In the genomic region with DNA sequence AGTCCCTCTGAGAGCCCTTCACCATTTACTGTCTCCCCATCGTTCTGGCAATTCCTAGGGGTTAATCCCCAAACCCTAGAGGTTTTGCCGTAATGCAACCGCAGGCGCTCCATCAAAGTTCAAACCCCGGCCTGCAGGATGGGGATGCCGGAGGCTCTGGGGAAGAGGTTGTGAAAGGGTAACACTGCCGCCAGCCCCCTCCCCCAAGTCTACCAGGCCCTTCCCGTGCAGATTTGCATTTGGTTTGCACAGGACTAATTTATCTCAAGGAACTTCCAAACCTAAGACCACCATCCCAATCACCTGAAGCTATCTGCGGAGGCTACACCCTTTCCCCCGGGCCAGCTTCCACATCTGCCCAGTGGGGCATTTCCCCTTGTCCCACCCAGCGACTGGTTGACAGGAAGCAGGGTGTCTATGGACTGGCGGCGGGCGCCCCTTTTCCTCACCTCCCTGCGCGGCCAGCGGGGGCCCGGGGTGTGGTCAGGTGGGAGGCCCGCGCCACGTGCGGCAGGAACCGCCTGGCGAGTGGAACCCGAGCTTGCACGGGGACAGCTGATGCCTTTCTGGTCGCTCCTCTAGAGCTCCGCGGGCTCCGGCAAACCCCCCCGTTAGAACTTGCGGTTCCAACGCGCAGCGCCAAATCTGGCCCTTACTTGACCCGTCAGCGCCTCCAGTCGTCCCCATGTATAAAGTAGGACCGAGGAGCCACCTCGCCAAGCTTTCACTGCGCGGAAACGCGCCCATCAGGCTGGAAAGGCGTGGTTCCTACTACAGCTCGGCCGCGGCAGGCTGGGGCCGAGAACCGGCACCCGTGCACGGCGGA, we compare ENCODE assay signal across 8 cellular contexts. TPM values are rescaled to one million over a fixed set of nuclear protein-coding genes. Genes with fewer than 3 reads are reported as not detected.
DNase-seq lines count a peak whose midpoint lies in the region; ATAC-seq and TF ChIP-seq lines count a peak whose summit lies in the region.

No MANE protein-coding gene starts in this region.

- no peaks in the 10 kb centered on the region for H3K79me2 ChIP-seq in GM23248 (ENCODE audit: insufficient read depth)

- H3K4me1 ChIP-seq in A673 (ENCODE audit: insufficient read depth, low read length, poor library complexity, severe bottlenecking) (peaks cover 10% of the 10 kb centered on the region), GM23248 (ENCODE audit: insufficient read depth) (peaks cover 9% of the 10 kb centered on the region; the same call in 1 of the 2 replicates)

- DNase-seq in A673 (ENCODE audit: low spot score) (peak; percentile 32), GM23248 (peak; percentile 68), iris pigment epithelial cell (ENCODE audit: low read depth) (peak; percentile 43), substantia nigra (lab: John Stamatoyannopoulos, UW) (no peak), AML-193 (lab: John Stamatoyannopoulos, UW) (no peak), epidermal melanocyte (ENCODE audit: insufficient read length, low spot score) (no peak)
- DNase-seq in activated naive CD8-positive, alpha-beta T cell treated with anti-CD3 and anti-CD28 coated beads for 36 hours, result peak; percentile 21

- CTCF ChIA-PET in A673 (lab: Charles Lee), result interaction anchor here (1.2 kb wide), 1 partner anchor 28 kb away, joined by 3 read pairs; no protein-coding TSS in a partner anchor

- H3K4me3 ChIP-seq in A673 (ENCODE audit: low read depth, low read length, poor library complexity, severe bottlenecking) (peak overlapping the region; percentile 28), GM23248 (peak overlapping the region; percentile 61)

- H3K4me3 Mint-ChIP-seq in activated naive CD8-positive, alpha-beta T cell treated with anti-CD3 and anti-CD28 coated beads for 36 hours, result peak overlapping the region; percentile 37

- peaks cover 45% of the 10 kb centered on the region for H3K27me3 Mint-ChIP-seq in activated naive CD8-positive, alpha-beta T cell treated with anti-CD3 and anti-CD28 coated beads for 36 hours

- peaks cover 5% of the 10 kb centered on the region for H3K36me3 Mint-ChIP-seq in activated naive CD8-positive, alpha-beta T cell treated with anti-CD3 and anti-CD28 coated beads for 36 hours

- H3F3A ChIP-seq in GM23248 (ENCODE audit: insufficient read depth), result peaks cover 4% of the 10 kb centered on the region; the same call in 1 of the 2 replicates

- intact Hi-C loops in A673 (cut with micrococcal nuclease; ENCODE audit: unreplicated experiment), result no loop called here

- H3K36me3 ChIP-seq in A673 (ENCODE audit: insufficient read depth, low read length, poor library complexity, severe bottlenecking), result no peaks in the 10 kb centered on the region
- peaks cover 14% of the 10 kb centered on the region; the same call in 1 of the 2 replicates for H3K36me3 ChIP-seq in GM23248 (ENCODE audit: low read depth)

- peak overlapping the region; percentile 80 for H3K4me2 ChIP-seq in GM23248 (ENCODE audit: unreplicated experiment)

- peak overlapping the region; percentile 72 for H2AFZ ChIP-seq in GM23248

- POLR2A ChIA-PET in A673 (lab: Charles Lee; ENCODE audit: low non-redundant PET), result no interaction called here

- H3K27ac ChIP-seq in A673 (ENCODE audit: low read depth, low read length, poor library complexity, severe bottlenecking) (no peak overlapping the region), GM23248 (no peak overlapping the region), substantia nigra (ENCODE audit: low read depth, low read length, poor library complexity, severe bottlenecking) (no peak overlapping the region)

- in situ Hi-C loops in GM23248 (cut with MboI), result no loop called here

- H3K27me3 ChIP-seq in A673 (replicated peaks; ENCODE audit: insufficient read depth, low read depth, low read length, poor library complexity) (no peaks in the 10 kb centered on the region), GM23248 (replicated peaks; ENCODE audit: insufficient read depth) (no peaks in the 10 kb centered on the region)

- 9 to 10% methylated on average over 49 to 53 of the region's 53 CpGs for WGBS in GM23248 (ENCODE audit: low coverage in 1 of 2, low lambda C conversion rate in 2 of 2, missing lambda C conversion rate in 2 of 2), 2 experiments

- H3K27ac Mint-ChIP-seq in activated naive CD8-positive, alpha-beta T cell treated with anti-CD3 and anti-CD28 coated beads for 36 hours, result no peak overlapping the region

- no peaks in the 10 kb centered on the region for H4K20me1 ChIP-seq in GM23248 (ENCODE audit: insufficient read depth)

- H3K9me3 ChIP-seq in A673 (ENCODE audit: low read depth, low read length, poor library complexity, severe bottlenecking) (no peaks in the 10 kb centered on the region), GM23248 (ENCODE audit: low read depth) (no peaks in the 10 kb centered on the region)

- no TSS peak for BruUV-seq in A673 (replicated peaks; lab: Mats Ljungman, UMichigan)

- ATAC-seq in HG02840 (IDR thresholded peaks at IDR 0.05; ENCODE audit: low FRiP score, unreplicated experiment), result no peak

- no peak for TF ChIP-seq CTCF in A673 (conservative IDR thresholded peaks at IDR 0.05; ENCODE audit: low read depth, low read length)

- peaks cover 8% of the 10 kb centered on the region for H3K4me1 Mint-ChIP-seq in activated naive CD8-positive, alpha-beta T cell treated with anti-CD3 and anti-CD28 coated beads for 36 hours

- H3K9me2 ChIP-seq in GM23248 (ENCODE audit: insufficient read depth), result no peaks in the 10 kb centered on the region

- 0 out of 2 replicates have a peak overlapping the region, but pooled peaks have one; percentile 6 for H3K9ac ChIP-seq in GM23248

- no peaks in the 10 kb centered on the region for H3K9me3 Mint-ChIP-seq in activated naive CD8-positive, alpha-beta T cell treated with anti-CD3 and anti-CD28 coated beads for 36 hours

RNA-seq across cellular contexts. Expression of gene SLC4A11, which starts 9.4 kb away (rescaled TPM):
- total RNA-seq in A673 (2021), result 1.1 and 1.5 TPM in 2 replicates
- total RNA-seq in GM23248 (2014; rRNA removed; shearing (Covaris generic)), result 0.63 and 0.65 TPM in 2 replicates
- 1.1 and 1.2 TPM in 2 replicates for polyA plus RNA-seq in GM23248 (2016; fragmentation: Nextera tagmentation; extraction: Ambion mirVana)
- total RNA-seq in activated naive CD8-positive, alpha-beta T cell treated with anti-CD3 and anti-CD28 coated beads for 36 hours, result 1 to 10 TPM; 1.8 to 2.9 TPM

RNA-seq across cellular contexts. Expression of gene ITPA, which starts 39.1 kb away (rescaled TPM):
- total RNA-seq in A673 (2021), result 79.9 and 81.3 TPM in 2 replicates
- 43.6 and 47.2 TPM in 2 replicates for total RNA-seq in GM23248 (2014; rRNA removed; shearing (Covaris generic))
- polyA plus RNA-seq in GM23248 (2016; fragmentation: Nextera tagmentation; extraction: Ambion mirVana), result 63.8 and 72.4 TPM in 2 replicates
- 10 to 100 TPM; 70.7 to 74.0 TPM for total RNA-seq in activated naive CD8-positive, alpha-beta T cell treated with anti-CD3 and anti-CD28 coated beads for 36 hours

RNA-seq across cellular contexts. Expression of gene DDRGK1, which starts 43.9 kb away (rescaled TPM):
- total RNA-seq in A673 (2021), result 60.2 and 72.0 TPM in 2 replicates
- 50.8 and 63.0 TPM in 2 replicates for total RNA-seq in GM23248 (2014; rRNA removed; shearing (Covaris generic))
- polyA plus RNA-seq in GM23248 (2016; fragmentation: Nextera tagmentation; extraction: Ambion mirVana), result 55.9 and 56.7 TPM in 2 replicates
- total RNA-seq in activated naive CD8-positive, alpha-beta T cell treated with anti-CD3 and anti-CD28 coated beads for 36 hours, result 10 to 100 TPM; 58.8 to 62.0 TPM

Comparison
In these comparisons a context has a peak if more than half of its experiments do, and no peak if none do; other contexts are left out.
1. DNase-seq: peak in A673 (single experiment), GM23248 (single experiment), activated naive CD8-positive, alpha-beta T cell treated with anti-CD3 and anti-CD28 coated beads for 36 hours (single experiment) and iris pigment epithelial cell (single experiment); none in substantia nigra (0 of 49), AML-193 (0 of 2) and epidermal melanocyte (single experiment).